ENCODE assay signal across 8 cellular contexts in genomic region chr22:24146791-24147353, GRCh38. TPM values are rescaled to one million over a fixed set of nuclear protein-coding genes. Genes with fewer than 3 reads are reported as not detected.
DNase-seq lines count a peak whose midpoint lies in the region; ATAC-seq lines count a peak whose summit lies in the region.

No MANE protein-coding gene starts in this region.

- H3K9me2 ChIP-seq in Karpas-422 (replicated peaks; ENCODE audit: insufficient read depth, low read length) = no peaks in the 10 kb centered on the region

- no peaks in the 10 kb centered on the region for H3K9me3 ChIP-seq in Karpas-422 (ENCODE audit: low read length)
- H3K9me3 ChIP-seq in effector memory CD4-positive, alpha-beta T cell (ENCODE audit: control insufficient read depth, low read length) = no peaks in the 10 kb centered on the region

- H2AFZ ChIP-seq in Karpas-422 (ENCODE audit: low read length) = no peak overlapping the region

- no peak for ATAC-seq in activated CD4-positive, CD25-positive, alpha-beta regulatory T cell treated with anti-CD3 and anti-CD28 coated beads, Interleukin-2, amount 50 U/mL, for 24 hours

- H3K4me3 ChIP-seq in Karpas-422 (ENCODE audit: low read length) = no peak overlapping the region
- no peak overlapping the region for H3K4me3 ChIP-seq in effector memory CD4-positive, alpha-beta T cell (ENCODE audit: insufficient read depth, low read depth, low read length, poor library complexity, severe bottlenecking)

- no peaks in the 10 kb centered on the region for H4K20me1 ChIP-seq in Karpas-422 (ENCODE audit: insufficient read depth, low read depth, low read length)

- peaks cover 38% of the 10 kb centered on the region for H3K4me1 ChIP-seq in Karpas-422 (ENCODE audit: low read length)
- H3K4me1 ChIP-seq in effector memory CD4-positive, alpha-beta T cell (ENCODE audit: control insufficient read depth, insufficient read depth, low read length, poor library complexity, severe bottlenecking) = peaks cover 50% of the 10 kb centered on the region

- H3K27ac ChIP-seq in Karpas-422 (ENCODE audit: low read length) (peak overlapping the region; percentile 76; the same call in 1 of the 2 replicates), cingulate gyrus (ENCODE audit: low read depth, low read length) (peak overlapping the region; percentile 56)
- no peak overlapping the region for H3K27ac ChIP-seq in effector memory CD4-positive, alpha-beta T cell (ENCODE audit: insufficient read depth, low read length, poor library complexity, severe bottlenecking)

- H3K79me2 ChIP-seq in Karpas-422 (ENCODE audit: low read length) = no peaks in the 10 kb centered on the region

- no peak overlapping the region for H3K4me2 ChIP-seq in Karpas-422 (ENCODE audit: low read depth, low read length, poor library complexity, severe bottlenecking)

- peak; percentile 11 for DNase-seq in ACHN
- DNase-seq in Karpas-422 = no peak
- peak; percentile 53 for DNase-seq in myocyte (ENCODE audit: low read depth)
- no peak for DNase-seq in NCI-H187 (lab: John Stamatoyannopoulos, UW)
- no peak for DNase-seq in effector memory CD4-positive, alpha-beta T cell
- no peak for DNase-seq in HuH-7.5 (ENCODE audit: low spot score)

- in situ Hi-C loops in ACHN (cut with HindIII; ENCODE audit: low pct_ligation_motif_present, low pct_unique_long_range_greater_than_20kb, low sequenced_read_pairs) = no loop called here

- no peaks in the 10 kb centered on the region for H3K27me3 ChIP-seq in Karpas-422 (ENCODE audit: low read length)
- H3K27me3 ChIP-seq in effector memory CD4-positive, alpha-beta T cell (replicated peaks; ENCODE audit: control insufficient read depth, insufficient read depth, low read length, poor library complexity, severe bottlenecking) = no peaks in the 10 kb centered on the region

- no peaks in the 10 kb centered on the region for H3K36me3 ChIP-seq in Karpas-422 (ENCODE audit: insufficient read depth, low read length)
- H3K36me3 ChIP-seq in effector memory CD4-positive, alpha-beta T cell (ENCODE audit: control insufficient read depth, insufficient read depth, low read length) = no peaks in the 10 kb centered on the region

- H3K9ac ChIP-seq in Karpas-422 (ENCODE audit: low read length) = no peak overlapping the region

RNA-seq across cellular contexts. Expression of gene SUSD2, which starts 34.4 kb away (rescaled TPM):
- total RNA-seq in Karpas-422 (2014; rRNA removed; shearing (Covaris generic); ENCODE audit: low replicate concordance) = 0.14 and 0.26 TPM in 2 replicates
- 0.10 and 0.13 TPM in 2 replicates for total RNA-seq in myocyte
- 0.13 TPM for polyA plus RNA-seq in myocyte (2012)

Comparison
In these comparisons a context has a peak if more than half of its experiments do, and no peak if none do; other contexts are left out.
1. DNase-seq: peak in ACHN (single experiment) and myocyte (single experiment); none in Karpas-422 (single experiment), NCI-H187 (0 of 2), effector memory CD4-positive, alpha-beta T cell (0 of 3) and HuH-7.5 (single experiment).